8 cellular contexts compared by ENCODE assay signal in genomic region chr4:5812506-5813229, GRCh38.
A peak's percentile ranks its signal among the peaks of the same experiment; 100 is the strongest.
DNase-seq lines count a peak whose midpoint lies in the region; ATAC-seq and TF ChIP-seq lines count a peak whose summit lies in the region.

No MANE protein-coding gene starts in this region.

- ATAC-seq in left colon = peak; percentile 56

- H3K36me3 ChIP-seq in thyroid gland = peaks cover 20 to 40% of the 10 kb centered on the region in 2 donors

- no peaks in the 10 kb centered on the region for H3K27me3 ChIP-seq in thyroid gland

- H3K9me3 ChIP-seq in thyroid gland = no peaks in the 10 kb centered on the region

- 79 to 84% methylated on average over 6 to 7 of the region's 9 CpGs for WGBS in thyroid gland, 2 donors

- DNase-seq in A172 (ENCODE audit: low spot score) (peak; percentile 90), GM04503 (ENCODE audit: low read depth) (peak; percentile 19), HT1080 (ENCODE audit: low read depth) (peak; percentile 49), NOMO-1 treated with DMSO at 0.1 percent for 48 hours (lab: John Stamatoyannopoulos, UW; ENCODE audit: unreplicated experiment) (peak; percentile 58), cerebellum (ENCODE audit: low spot score) (peak; percentile 57), left colon (no peak), thyroid gland (peak in 1 of 2 donors; percentile 13)
- no peak for DNase-seq in stimulated activated naive CD4-positive, alpha-beta T cell treated with Interleukin-2 at 50 U/mL for 16 hours (lab: John Stamatoyannopoulos, UW)

- no peak overlapping the region for H3K27ac ChIP-seq in thyroid gland

- intact Hi-C loops in left colon (cut with DNase I, micrococcal nuclease) (no loop called here), thyroid gland (cut with DNase I) (no loop called here)

- TF ChIP-seq CTCF in thyroid gland (IDR thresholded peaks at IDR 0.05) = peak in 5 of 6 experiments; percentile 22 to 75 (median 68)

- no peaks in the 10 kb centered on the region for H3K4me1 ChIP-seq in thyroid gland

- no peak overlapping the region for H3K4me3 ChIP-seq in thyroid gland (replicated peaks in 1 of 3)

- TF ChIP-seq POLR2A in thyroid gland (IDR thresholded peaks at IDR 0.05) = no peak

Comparison
In these comparisons a context has a peak if more than half of its experiments do, and no peak if none do; other contexts are left out.
1. DNase-seq: peak in A172 (single experiment), GM04503 (single experiment), HT1080 (single experiment), NOMO-1 treated with DMSO at 0.1 percent for 48 hours (single experiment) and cerebellum (single experiment); none in left colon (0 of 2) and stimulated activated naive CD4-positive, alpha-beta T cell treated with Interleukin-2 at 50 U/mL for 16 hours (single experiment).